Comparison of ENCODE assay signal across 1 cellular context in the genomic region with DNA sequence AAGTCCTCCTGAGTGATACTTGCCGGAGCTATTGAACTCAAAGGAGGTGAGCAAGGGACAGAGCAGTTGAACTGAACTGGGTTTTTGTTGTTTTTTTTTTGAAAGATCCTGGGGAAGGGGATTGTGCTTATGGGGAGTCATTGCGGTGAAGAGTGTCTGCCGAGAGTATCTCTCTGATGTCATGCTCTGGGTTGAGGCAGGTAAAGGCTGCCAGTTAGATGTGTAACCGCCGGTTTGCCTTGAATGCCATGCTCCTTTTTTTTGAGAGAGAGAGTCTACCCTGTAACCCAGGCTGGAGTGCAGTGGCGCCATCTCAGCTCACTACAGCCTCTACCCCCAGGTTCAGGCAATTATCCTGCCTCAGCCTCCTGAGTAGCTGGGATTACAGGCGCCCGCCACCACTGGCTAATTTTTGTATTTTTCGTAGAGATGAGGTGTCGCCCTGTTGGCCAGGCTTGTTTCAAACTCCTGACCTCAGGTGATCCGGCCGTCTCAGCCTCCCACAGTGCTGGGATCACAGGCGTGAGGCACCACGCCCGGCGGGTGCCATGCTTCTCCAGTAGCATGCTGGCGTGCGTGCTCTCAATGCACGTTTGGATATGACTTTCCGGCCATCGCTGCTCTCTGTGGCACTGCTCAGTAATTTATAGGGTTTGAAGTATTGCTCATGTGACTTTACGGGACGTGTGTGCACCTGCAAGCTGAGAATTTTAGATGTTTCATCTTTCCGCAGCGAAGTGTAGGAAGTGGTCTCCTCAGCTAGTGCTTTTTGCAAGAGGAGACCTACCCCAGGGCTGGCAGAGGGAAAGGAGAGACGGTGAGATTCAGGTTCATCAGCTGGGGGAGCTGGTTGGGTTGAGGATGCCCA.
TF ChIP-seq lines count a peak whose summit lies in the region.

No MANE protein-coding gene starts in this region.

TF ChIP-seq in H1, 55 proteins besides CTCF, POLR2A, EP300 and RAD21:
- TF ChIP-seq RFX5 (IDR thresholded peaks at IDR 0.05; ENCODE audit: borderline replicate concordance, low read depth, low read length) (no peak), CTBP2 (IDR thresholded peaks at IDR 0.05; ENCODE audit: borderline replicate concordance, insufficient read depth, insufficient read length, low read length) (no peak), GTF2F1 (IDR thresholded peaks at IDR 0.05; ENCODE audit: borderline replicate concordance, low read depth, low read length) (no peak), CBX5 (IDR thresholded peaks at IDR 0.05; ENCODE audit: low read depth, low read length) (no peak)
